8 cellular contexts compared by ENCODE assay signal in the genomic region with DNA sequence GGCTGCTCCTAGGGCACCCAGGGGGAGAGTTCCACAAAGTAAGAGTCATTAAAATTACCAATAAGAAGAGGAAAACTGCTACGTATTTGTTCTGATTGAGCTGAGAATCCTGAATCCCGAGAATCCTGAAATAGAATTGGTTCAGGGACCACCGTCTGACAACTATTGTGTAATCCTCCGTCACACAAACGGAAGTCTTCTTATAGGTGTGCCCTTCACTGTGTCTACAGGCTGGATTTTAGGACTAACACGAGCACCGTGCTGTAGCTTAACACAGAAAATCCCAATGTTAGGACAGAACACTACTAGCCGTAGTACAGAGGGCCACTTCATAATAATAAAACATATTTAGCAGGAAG. TPM values are rescaled to one million over a fixed set of nuclear protein-coding genes. Genes with fewer than 3 reads are reported as not detected.
DNase-seq lines count a peak whose midpoint lies in the region; ATAC-seq lines count a peak whose summit lies in the region.

No MANE protein-coding gene starts in this region.

- peak overlapping the region; percentile 5 for H3K27ac Mint-ChIP-seq in activated naive CD4-positive, alpha-beta T cell treated with anti-CD3 and anti-CD28 coated beads, Interleukin-2, amount 10 ng/mL, durations not matched to agents 7 days and 5 days
- no peak overlapping the region for H3K27ac Mint-ChIP-seq in activated naive CD8-positive, alpha-beta T cell treated with anti-CD3 and anti-CD28 coated beads, Interleukin-2, amount 50 U/mL, for 24 hours
- H3K27ac Mint-ChIP-seq in memory B cell: no peak overlapping the region

- peak overlapping the region; percentile 78 for H3K4me3 Mint-ChIP-seq in activated naive CD4-positive, alpha-beta T cell treated with anti-CD3 and anti-CD28 coated beads, Interleukin-2, amount 10 ng/mL, durations not matched to agents 7 days and 5 days
- peak overlapping the region; percentile 37 for H3K4me3 Mint-ChIP-seq in activated naive CD8-positive, alpha-beta T cell treated with anti-CD3 and anti-CD28 coated beads, Interleukin-2, amount 50 U/mL, for 24 hours
- peak overlapping the region; percentile 83 for H3K4me3 Mint-ChIP-seq in memory B cell

- H3K9me3 Mint-ChIP-seq in activated naive CD4-positive, alpha-beta T cell treated with anti-CD3 and anti-CD28 coated beads, Interleukin-2, amount 10 ng/mL, durations not matched to agents 7 days and 5 days: no peaks in the 10 kb centered on the region
- H3K9me3 Mint-ChIP-seq in activated naive CD8-positive, alpha-beta T cell treated with anti-CD3 and anti-CD28 coated beads, Interleukin-2, amount 50 U/mL, for 24 hours: peaks cover 5% of the 10 kb centered on the region
- peaks cover 3% of the 10 kb centered on the region for H3K9me3 Mint-ChIP-seq in memory B cell

- CTCF ChIA-PET in activated naive CD4-positive, alpha-beta T cell treated with anti-CD3 and anti-CD28 coated beads, Interleukin-2, amount 10 ng/mL, durations not matched to agents 7 days and 5 days (lab: Charles Lee): interaction anchor here (0.8 to 3.0 kb wide), 9 partner anchors 10 to 200 kb away, joined by 3 to 20 read pairs (median 4); no protein-coding TSS in a partner anchor

- H3K36me3 Mint-ChIP-seq in activated naive CD4-positive, alpha-beta T cell treated with anti-CD3 and anti-CD28 coated beads, Interleukin-2, amount 10 ng/mL, durations not matched to agents 7 days and 5 days: no peaks in the 10 kb centered on the region
- H3K36me3 Mint-ChIP-seq in activated naive CD8-positive, alpha-beta T cell treated with anti-CD3 and anti-CD28 coated beads, Interleukin-2, amount 50 U/mL, for 24 hours (ENCODE audit: low read depth): no peaks in the 10 kb centered on the region
- no peaks in the 10 kb centered on the region for H3K36me3 Mint-ChIP-seq in memory B cell

- no peaks in the 10 kb centered on the region for H3K4me1 ChIP-seq in urinary bladder (ENCODE audit: insufficient read depth)

- H3K27me3 Mint-ChIP-seq in activated naive CD4-positive, alpha-beta T cell treated with anti-CD3 and anti-CD28 coated beads, Interleukin-2, amount 10 ng/mL, durations not matched to agents 7 days and 5 days: peaks cover 31% of the 10 kb centered on the region
- peaks cover 15% of the 10 kb centered on the region for H3K27me3 Mint-ChIP-seq in activated naive CD8-positive, alpha-beta T cell treated with anti-CD3 and anti-CD28 coated beads, Interleukin-2, amount 50 U/mL, for 24 hours
- H3K27me3 Mint-ChIP-seq in memory B cell: peaks cover 3% of the 10 kb centered on the region

- H3K4me1 Mint-ChIP-seq in activated naive CD4-positive, alpha-beta T cell treated with anti-CD3 and anti-CD28 coated beads, Interleukin-2, amount 10 ng/mL, durations not matched to agents 7 days and 5 days: peaks cover 16% of the 10 kb centered on the region
- peaks cover 15% of the 10 kb centered on the region for H3K4me1 Mint-ChIP-seq in activated naive CD8-positive, alpha-beta T cell treated with anti-CD3 and anti-CD28 coated beads, Interleukin-2, amount 50 U/mL, for 24 hours
- peaks cover 14% of the 10 kb centered on the region for H3K4me1 Mint-ChIP-seq in memory B cell

- DNase-seq in activated naive CD4-positive, alpha-beta T cell treated with anti-CD3 and anti-CD28 coated beads, Interleukin-2, amount 10 ng/mL, durations not matched to agents 7 days and 5 days: no peak
- no peak for DNase-seq in activated naive CD4-positive, alpha-beta T cell treated with anti-CD3 and anti-CD28 coated beads, Interleukin-2, amount 50 U/mL, for 16 hours
- DNase-seq in activated naive CD8-positive, alpha-beta T cell treated with anti-CD3 and anti-CD28 coated beads, Interleukin-2, amount 50 U/mL, for 24 hours: no peak
- DNase-seq in memory B cell (ENCODE audit: low spot score in 2 of 2): no peak

- H3K36me3 ChIP-seq in urinary bladder (ENCODE audit: insufficient read depth): no peaks in the 10 kb centered on the region

- peak overlapping the region; percentile 35 for H3K4me3 ChIP-seq in urinary bladder (ENCODE audit: low read depth, low read length)

- WGBS in urinary bladder: 73% methylated on average over 8 of the region's 8 CpGs

- H3K27ac ChIP-seq in urinary bladder (ENCODE audit: low read depth): no peak overlapping the region

- no peak for ATAC-seq in activated naive CD8-positive, alpha-beta T cell treated with anti-CD3 and anti-CD28 coated beads, Interleukin-2, amount 50 U/mL, for 24 hours
- ATAC-seq in memory B cell (ENCODE audit: low read depth) (no peak), HG03565 (IDR thresholded peaks at IDR 0.05; ENCODE audit: unreplicated experiment) (no peak), HG02678 (IDR thresholded peaks at IDR 0.05; ENCODE audit: unreplicated experiment) (no peak), HG03432 (IDR thresholded peaks at IDR 0.05; ENCODE audit: unreplicated experiment) (no peak)

RNA-seq across cellular contexts. Expression of a gene that starts 50.6 kb away (rescaled TPM):
- total RNA-seq in urinary bladder: 0.90 TPM
- 0.19 TPM for polyA plus RNA-seq in urinary bladder

RNA-seq across cellular contexts. Expression of a gene that starts 59.8 kb away (rescaled TPM):
- 12.9 TPM for total RNA-seq in urinary bladder
- polyA plus RNA-seq in urinary bladder: 6.9 TPM
